Comparison of ENCODE assay signal across 8 cellular contexts in genomic region chr4:1072830-1073446, GRCh38. TPM values are rescaled to one million over a fixed set of nuclear protein-coding genes. Genes with fewer than 3 reads are reported as not detected.
DNase-seq lines count a peak whose midpoint lies in the region; ATAC-seq lines count a peak whose summit lies in the region.

No MANE protein-coding gene starts in this region.

- no peak overlapping the region for H2BK15ac ChIP-seq in mesenchymal stem cell (ENCODE audit: low read depth, poor library complexity, severe bottlenecking)

- H3K27ac ChIP-seq in effector memory CD4-positive, alpha-beta T cell (ENCODE audit: insufficient read depth, low read length, poor library complexity, severe bottlenecking) = no peak overlapping the region
- no peak overlapping the region for H3K27ac ChIP-seq in mesenchymal stem cell (ENCODE audit: low read length, poor library complexity, severe bottlenecking)

- H4K91ac ChIP-seq in mesenchymal stem cell (ENCODE audit: low read length) = no peak overlapping the region

- intact Hi-C loops in activated CD4-positive, alpha-beta memory T cell treated with anti-CD3 and anti-CD28 coated beads for 36 hours (cut with micrococcal nuclease) = no loop called here

- H3K9me3 Mint-ChIP-seq in activated CD4-positive, alpha-beta memory T cell treated with anti-CD3 and anti-CD28 coated beads for 36 hours = no peaks in the 10 kb centered on the region

- CTCF ChIA-PET in activated CD4-positive, alpha-beta memory T cell treated with anti-CD3 and anti-CD28 coated beads for 36 hours (lab: Charles Lee) = no interaction called here

- WGBS in mesenchymal stem cell = 41% methylated on average over 11 of the region's 11 CpGs

- H2AK5ac ChIP-seq in mesenchymal stem cell (ENCODE audit: low read length, severe bottlenecking) = no peak overlapping the region

- H2BK5ac ChIP-seq in mesenchymal stem cell (ENCODE audit: low read depth, low read length, poor library complexity, severe bottlenecking) = no peak overlapping the region

- H4K8ac ChIP-seq in mesenchymal stem cell (ENCODE audit: low read length) = no peak overlapping the region

- H3K9ac ChIP-seq in mesenchymal stem cell (ENCODE audit: low read length) = no peak overlapping the region

- H3K27ac Mint-ChIP-seq in activated CD4-positive, alpha-beta memory T cell treated with anti-CD3 and anti-CD28 coated beads for 36 hours = no peak overlapping the region

- H3K27me3 Mint-ChIP-seq in activated CD4-positive, alpha-beta memory T cell treated with anti-CD3 and anti-CD28 coated beads for 36 hours = peaks cover 23% of the 10 kb centered on the region

- H3K4me2 ChIP-seq in mesenchymal stem cell (ENCODE audit: low read length, poor library complexity, severe bottlenecking) = no peak overlapping the region

- H3K4me3 Mint-ChIP-seq in activated CD4-positive, alpha-beta memory T cell treated with anti-CD3 and anti-CD28 coated beads for 36 hours = no peak overlapping the region

- H3K4me1 ChIP-seq in effector memory CD4-positive, alpha-beta T cell (ENCODE audit: control insufficient read depth, insufficient read depth, low read length, poor library complexity, severe bottlenecking) = no peaks in the 10 kb centered on the region
- H3K4me1 ChIP-seq in mesenchymal stem cell (ENCODE audit: control insufficient read depth, insufficient read depth, low read depth, low read length) = peaks cover 2% of the 10 kb centered on the region

- DNase-seq in activated CD4-positive, CD25-positive, alpha-beta regulatory T cell treated with anti-CD3 and anti-CD28 coated beads, Interleukin-2, amount 50 U/mL, for 72 hours = no peak
- DNase-seq in NCI-H226 (peak; percentile 18), mesenchymal stem cell (peak; percentile 65)
- DNase-seq in activated CD4-positive, alpha-beta memory T cell treated with anti-CD3 and anti-CD28 coated beads for 36 hours = peak; percentile 70
- DNase-seq in effector memory CD4-positive, alpha-beta T cell = peak in 2 of 3 donors; percentile 18 to 20
- DNase-seq in stimulated activated naive CD4-positive, alpha-beta T cell (lab: John Stamatoyannopoulos, UW) = peak in 5 of 6 experiments; percentile 16 to 61 (median 46)

- no peak overlapping the region for H2BK12ac ChIP-seq in mesenchymal stem cell (ENCODE audit: low read length in 2 of 2)

- peaks cover 6% of the 10 kb centered on the region for H3K4me1 Mint-ChIP-seq in activated CD4-positive, alpha-beta memory T cell treated with anti-CD3 and anti-CD28 coated beads for 36 hours (ENCODE audit: low read depth)

- no peak overlapping the region for H2BK120ac ChIP-seq in mesenchymal stem cell (ENCODE audit: low read depth, low read length)

- no peak overlapping the region for H3K4ac ChIP-seq in mesenchymal stem cell (ENCODE audit: low read depth in 1 of 2, low read length in 2 of 2)

- no peaks in the 10 kb centered on the region for H3K9me3 ChIP-seq in effector memory CD4-positive, alpha-beta T cell (ENCODE audit: control insufficient read depth, low read length)
- H3K9me3 ChIP-seq in mesenchymal stem cell (ENCODE audit: control insufficient read depth, low read length) = no peaks in the 10 kb centered on the region

- H3K4me3 ChIP-seq in effector memory CD4-positive, alpha-beta T cell (ENCODE audit: insufficient read depth, low read depth, low read length, poor library complexity, severe bottlenecking) = no peak overlapping the region
- no peak overlapping the region for H3K4me3 ChIP-seq in mesenchymal stem cell (ENCODE audit: insufficient read depth in 1 of 2, low read depth in 1 of 2, low read length in 2 of 2)

- POLR2A ChIA-PET in activated CD4-positive, alpha-beta memory T cell treated with anti-CD3 and anti-CD28 coated beads for 36 hours (lab: Charles Lee) = no interaction called here

- H3K18ac ChIP-seq in mesenchymal stem cell (ENCODE audit: low read depth in 1 of 2, low read length in 2 of 2) = no peak overlapping the region

- no peaks in the 10 kb centered on the region for H3K36me3 Mint-ChIP-seq in activated CD4-positive, alpha-beta memory T cell treated with anti-CD3 and anti-CD28 coated beads for 36 hours

- ATAC-seq in activated CD4-positive, CD25-positive, alpha-beta regulatory T cell treated with anti-CD3 and anti-CD28 coated beads, Interleukin-2, amount 50 U/mL, for 24 hours = peak; percentile 63 to 68
- no peak for ATAC-seq in HG02623 (IDR thresholded peaks at IDR 0.05; ENCODE audit: unreplicated experiment)

- H3K23ac ChIP-seq in mesenchymal stem cell (ENCODE audit: low read length in 2 of 2) = no peak overlapping the region

- no peak overlapping the region for H3K14ac ChIP-seq in mesenchymal stem cell (ENCODE audit: low read length in 2 of 2)

- no peaks in the 10 kb centered on the region for H3K27me3 ChIP-seq in effector memory CD4-positive, alpha-beta T cell (replicated peaks; ENCODE audit: control insufficient read depth, insufficient read depth, low read length, poor library complexity, severe bottlenecking)
- H3K27me3 ChIP-seq in mesenchymal stem cell (ENCODE audit: control insufficient read depth in 1 of 2, insufficient read depth in 1 of 2, low read length in 2 of 2) = peaks cover 4 to 36% of the 10 kb centered on the region in 2 experiments

- H2AFZ ChIP-seq in mesenchymal stem cell (ENCODE audit: low read depth, low read length) = no peak overlapping the region

- H3K79me1 ChIP-seq in mesenchymal stem cell (replicated peaks; ENCODE audit: low read length, poor library complexity, severe bottlenecking) = no peaks in the 10 kb centered on the region

- no peaks in the 10 kb centered on the region for H3K36me3 ChIP-seq in effector memory CD4-positive, alpha-beta T cell (ENCODE audit: control insufficient read depth, insufficient read depth, low read length)
- no peaks in the 10 kb centered on the region for H3K36me3 ChIP-seq in mesenchymal stem cell (ENCODE audit: control insufficient read depth in 1 of 2, insufficient read depth in 2 of 2, low read depth in 1 of 2, low read length in 2 of 2)

RNA-seq across cellular contexts. Expression of gene RNF212, which starts 40.4 kb away (rescaled TPM):
- 1 to 10 TPM in 1 of 2 experiments, under 1 TPM in 1; 0.87 to 1.4 TPM for total RNA-seq in activated CD4-positive, alpha-beta memory T cell treated with anti-CD3 and anti-CD28 coated beads for 36 hours
- 2.9 TPM for polyA plus RNA-seq in mesenchymal stem cell (2013, experiment 1 of 2)
- polyA plus RNA-seq in mesenchymal stem cell (2013, experiment 2 of 2) = 3.2 TPM
